Comparison of ENCODE assay signal across 35 cellular contexts in the genomic region with DNA sequence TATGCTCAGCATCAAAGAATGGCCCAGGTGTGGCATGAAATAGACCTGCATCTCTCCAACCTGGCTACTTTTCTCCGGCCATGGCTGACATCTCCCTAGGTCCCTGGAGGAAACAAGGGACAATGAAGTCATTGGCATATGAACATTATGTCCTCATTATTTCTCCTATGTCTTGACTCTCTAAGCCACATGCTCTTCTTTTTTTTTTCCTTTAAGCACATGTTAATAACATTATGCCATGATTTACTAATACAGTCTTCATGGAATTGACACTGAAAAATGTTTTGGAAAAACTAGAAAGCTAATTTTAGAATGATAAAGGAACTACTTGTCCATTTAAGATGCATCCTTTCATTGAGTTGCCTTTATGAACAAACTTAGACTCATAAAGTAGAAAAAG.
"Had no signal": no experiment of that assay in that cellular context is flagged by ENCODE, and none has a peak within 500 bp of the region (broad histone marks: within the 10 kb centered on the region; RNA-seq: fewer than 3 reads in every experiment).

No MANE protein-coding gene starts in this region.

- H3K4me2 ChIP-seq: KMS-11 had no signal

- H3K4me3 ChIP-seq: MG63 had no signal

- H3K27me3 ChIP-seq: MG63 had no signal

- H3K36me3 ChIP-seq: MG63 had no signal

- H3K9me3 ChIP-seq: MG63 had no signal

- H3K27ac ChIP-seq: KMS-11 had no signal

- DNase-seq: Karpas-422, Kasumi-1, KG1, MG63, MM.1S, MV-4-11, NCI-H1048, NCI-H1092, NCI-H1092 treated with DMSO at 0.1 percent for 48 hours, NCI-H1105, NCI-H1105 treated with DMSO at 0.1 percent for 48 hours, NCI-H1417, NCI-H1417 treated with DMSO at 0.1 percent for 48 hours, NCI-H1436, NCI-H1436 treated with DMSO at 0.1 percent for 48 hours, NCI-H146, NCI-H1694, NCI-H1694 treated with DMSO at 0.1 percent for 48 hours, NCI-H187, NCI-H187 treated with DMSO at 0.1 percent for 48 hours, NCI-H1930, NCI-H2029, NCI-H2029 treated with DMSO at 0.1 percent for 48 hours, NCI-H2081, NCI-H2081 treated with DMSO at 0.1 percent for 48 hours, NCI-H2107, NCI-H2171, NCI-H2171 treated with DMSO at 0.1 percent for 48 hours, NCI-H2227 treated with DMSO at 0.1 percent for 48 hours, NCI-H226, NCI-H345, NCI-H446, NCI-H446 treated with DMSO at 0.1 percent for 48 hours, NCI-H510A had no signal

- H3K9ac ChIP-seq: KMS-11 had no signal
